Comparison of ENCODE assay signal across 8 cellular contexts in the genomic region with DNA sequence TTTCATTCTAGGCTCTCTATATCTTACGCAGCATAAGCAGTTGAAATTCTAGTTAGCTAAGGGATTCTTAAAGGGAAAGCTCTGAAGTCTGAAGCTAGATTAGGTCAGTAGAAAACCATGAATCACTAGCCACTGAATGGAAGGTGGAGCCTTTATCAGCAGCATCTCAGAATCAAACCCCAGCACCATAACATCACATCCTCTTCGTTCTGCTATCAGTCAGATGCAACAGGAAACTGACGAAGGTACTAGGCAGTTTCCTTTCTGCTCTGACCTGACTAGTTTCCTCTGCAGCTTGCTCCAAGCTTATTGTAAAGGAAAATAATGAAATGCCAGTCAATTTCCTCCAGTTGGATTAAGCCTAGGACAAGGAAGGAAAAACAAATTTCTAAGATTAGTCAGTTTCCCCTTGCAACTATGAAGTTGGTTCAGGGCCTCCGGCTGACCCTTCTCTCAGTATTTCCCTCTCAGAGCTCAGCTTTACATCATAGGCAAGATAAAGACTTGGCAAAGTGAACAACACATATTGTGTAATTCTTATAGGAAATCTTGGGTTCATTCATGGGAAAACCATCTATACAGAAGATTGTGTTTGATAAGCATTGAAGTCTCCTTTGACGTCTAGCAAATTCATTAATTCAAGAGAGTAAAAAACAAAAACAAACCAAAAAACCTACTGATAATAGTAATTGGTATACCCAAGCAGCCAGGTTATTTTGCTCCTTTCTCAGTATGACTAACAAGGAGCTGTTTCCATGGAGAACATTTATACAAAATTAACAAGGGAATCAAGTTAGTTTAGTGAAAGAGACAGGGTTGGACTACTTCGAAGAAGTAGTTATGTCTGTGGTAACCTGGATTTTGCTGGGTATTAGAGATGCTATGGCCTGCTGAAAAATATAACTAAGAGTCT. TPM values are rescaled to one million over a fixed set of nuclear protein-coding genes. Genes with fewer than 3 reads are reported as not detected.
DNase-seq lines count a peak whose midpoint lies in the region; ATAC-seq and TF ChIP-seq lines count a peak whose summit lies in the region.

No MANE protein-coding gene starts in this region.

- DNase-seq in CD14-positive monocyte (ENCODE audit: low spot score) (no peak), HPDE6-E6E7 (ENCODE audit: extremely low spot score) (peak; percentile 80), prostate gland (ENCODE audit: low spot score) (no peak), NCI-H2107 (lab: John Stamatoyannopoulos, UW) (no peak), DMS 273 treated with DMSO at 0.1 percent for 48 hours (lab: John Stamatoyannopoulos, UW) (no peak)
- peak; percentile 54 for DNase-seq in activated CD4-positive, alpha-beta T cell treated with anti-CD3 and anti-CD28 coated beads for 48 hours

- no peak overlapping the region for H3K4me3 Mint-ChIP-seq in CD14-positive monocyte

- H3K9me3 ChIP-seq in esophagus (ENCODE audit: control insufficient read depth in 2 of 2, insufficient read depth in 1 of 2, low read depth in 1 of 2, low read length in 1 of 2), result no peaks in the 10 kb centered on the region
- H3K9me3 ChIP-seq in prostate gland, result no peaks in the 10 kb centered on the region

- 54 to 60% methylated on average over 6 of the region's 6 CpGs for WGBS in esophagus, 2 donors
- WGBS in prostate gland, result 63% methylated on average over 6 of the region's 6 CpGs

- peaks cover 13% of the 10 kb centered on the region for H3K4me1 Mint-ChIP-seq in CD14-positive monocyte

- no peaks in the 10 kb centered on the region for H3K36me3 Mint-ChIP-seq in CD14-positive monocyte

- no peak for TF ChIP-seq POLR2A in prostate gland (IDR thresholded peaks at IDR 0.05)

- no peak overlapping the region for H3K4me3 ChIP-seq in esophagus (ENCODE audit: low read depth in 1 of 2, low read length in 2 of 2)
- H3K4me3 ChIP-seq in prostate gland, result no peak overlapping the region

- H3K9me3 Mint-ChIP-seq in CD14-positive monocyte, result peaks cover 0 to 2% (median 0%) of the 10 kb centered on the region in 7 donors

- H3K27me3 Mint-ChIP-seq in CD14-positive monocyte (ENCODE audit: low read depth in 3 of 3), result peaks cover 0 to 4% (median 3%) of the 10 kb centered on the region in 3 donors

- TF ChIP-seq CTCF in CD14-positive monocyte (IDR thresholded peaks at IDR 0.05), result no peak
- TF ChIP-seq CTCF in prostate gland (IDR thresholded peaks at IDR 0.05), result no peak

- H3K4me1 ChIP-seq in esophagus (ENCODE audit: control insufficient read depth in 2 of 2, insufficient read depth in 2 of 2, low read length in 1 of 2), result no peaks in the 10 kb centered on the region
- H3K4me1 ChIP-seq in prostate gland (replicated peaks), result no peaks in the 10 kb centered on the region

- H3K27ac Mint-ChIP-seq in CD14-positive monocyte, result peak overlapping the region in 5 of 7 donors; percentile 20 to 82 (median 35)

- intact Hi-C loops in CD14-positive monocyte (cut with micrococcal nuclease), result no loop called here
- intact Hi-C loops in prostate gland (cut with DNase I), result no loop called here

- H3K36me3 ChIP-seq in esophagus (ENCODE audit: control insufficient read depth in 2 of 2, insufficient read depth in 2 of 2, low read length in 1 of 2), result no peaks in the 10 kb centered on the region
- H3K36me3 ChIP-seq in prostate gland, result no peaks in the 10 kb centered on the region

- ATAC-seq in GM19463 (IDR thresholded peaks at IDR 0.05; ENCODE audit: unreplicated experiment), result peak; percentile 94

- peak overlapping the region; percentile 31 to 34 for H3K27ac ChIP-seq in esophagus (ENCODE audit: low read depth in 2 of 2, low read length in 1 of 2)
- peak overlapping the region; percentile 12 to 20 for H3K27ac ChIP-seq in prostate gland

- H3K27me3 ChIP-seq in esophagus (ENCODE audit: control insufficient read depth in 1 of 2, insufficient read depth in 2 of 2, low read length in 2 of 2) (no peaks in the 10 kb centered on the region), prostate gland (replicated peaks; ENCODE audit: insufficient read depth) (no peaks in the 10 kb centered on the region)

RNA-seq across cellular contexts. Expression of a gene that starts 43.4 kb away (rescaled TPM):
- polyA plus RNA-seq in CD14-positive monocyte (not detected), esophagus (under 1 TPM; 0.06 to 0.08 TPM)
- total RNA-seq in prostate gland, result 1 to 10 TPM in 1 of 2 donors, under 1 TPM in 1; 0.68 to 2.3 TPM

RNA-seq across cellular contexts. Expression of a gene that starts 45.8 kb away (rescaled TPM):
- 1 to 10 TPM; 3.6 to 6.4 TPM for polyA plus RNA-seq in CD14-positive monocyte
- 1 to 10 TPM; 6.3 to 6.5 TPM for polyA plus RNA-seq in esophagus
- 10 to 100 TPM; 34.7 to 79.5 TPM for total RNA-seq in prostate gland

Comparison
In these comparisons a context has a peak if more than half of its experiments do, and no peak if none do; other contexts are left out.
1. DNase-seq: peak in HPDE6-E6E7 (single experiment) and activated CD4-positive, alpha-beta T cell treated with anti-CD3 and anti-CD28 coated beads for 48 hours (single experiment); none in CD14-positive monocyte (single experiment), prostate gland (single experiment), NCI-H2107 (single experiment) and DMS 273 treated with DMSO at 0.1 percent for 48 hours (single experiment).